ENCODE assay signal across 8 cellular contexts in the genomic region with DNA sequence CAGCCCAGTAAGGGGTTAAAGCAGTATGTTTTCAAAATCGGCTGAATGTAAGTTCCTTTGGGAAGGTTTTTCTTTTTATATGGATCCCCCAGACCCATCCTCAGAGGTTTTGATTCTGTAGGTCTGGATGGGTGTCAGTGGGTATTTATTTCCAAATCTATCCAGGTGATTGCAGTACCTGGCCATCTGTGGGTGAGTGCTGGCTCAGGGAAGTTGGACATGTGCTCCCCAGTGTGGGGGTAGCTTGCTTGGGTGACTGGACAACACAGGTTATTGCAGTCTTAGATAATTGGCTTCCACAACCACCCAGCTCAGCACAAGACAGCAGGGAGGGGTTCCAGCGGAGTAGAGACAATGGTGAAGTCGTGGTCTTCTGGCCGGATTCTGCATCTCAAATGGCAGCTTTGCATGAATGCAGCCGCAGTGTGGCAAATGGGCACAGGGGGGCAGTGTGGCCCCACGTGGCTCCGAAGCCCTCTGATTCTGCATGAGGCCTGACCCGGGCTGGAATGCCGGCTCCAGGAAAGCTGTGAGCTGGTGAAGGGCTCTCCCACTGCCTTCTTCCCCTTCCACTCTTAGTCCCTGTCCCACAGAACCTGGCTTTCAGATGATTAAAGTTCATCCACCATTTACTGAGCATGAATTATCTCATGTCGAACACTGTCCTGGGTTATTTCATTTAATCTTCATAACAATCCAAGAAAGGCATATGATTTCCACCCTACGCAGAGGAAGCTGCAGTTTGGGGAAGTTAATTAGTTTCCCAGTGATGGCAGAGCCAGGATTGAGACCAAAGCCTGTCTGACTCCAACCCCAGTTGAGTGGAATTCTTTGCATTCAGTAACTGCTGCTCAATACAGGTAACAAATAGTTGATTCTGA.
A peak's percentile ranks its signal among the peaks of the same experiment; 100 is the strongest.
DNase-seq lines count a peak whose midpoint lies in the region; ATAC-seq and TF ChIP-seq lines count a peak whose summit lies in the region.

No MANE protein-coding gene starts in this region.

- peak; percentile 83 for DNase-seq in A673 (ENCODE audit: low spot score)
- peak; percentile 12 for DNase-seq in HS-27A (ENCODE audit: low read depth)
- DNase-seq in OCI-M2 (lab: John Stamatoyannopoulos, UW; ENCODE audit: unreplicated experiment): peak; percentile 30
- DNase-seq in activated T-cell treated with anti-CD3 and anti-CD28 coated beads, Interleukin-2, amount 50 U/mL, for 4 hours: peak; percentile 68
- DNase-seq in fibroblast of mammary gland (ENCODE audit: low read depth): peak; percentile 70
- DNase-seq in neural crest cell (ENCODE audit: low read depth, low spot score): peak; percentile 86
- DNase-seq in stimulated activated naive CD4-positive, alpha-beta T cell treated with Interleukin-2 at 50 U/mL for 16 hours (lab: John Stamatoyannopoulos, UW): peak; percentile 49

- no peaks in the 10 kb centered on the region for H3K36me3 Mint-ChIP-seq in activated T-cell treated with anti-CD3 and anti-CD28 coated beads, Interleukin-2, amount 50 U/mL, for 4 hours (ENCODE audit: insufficient read depth)
- H3K36me3 Mint-ChIP-seq in neural crest cell (ENCODE audit: low read depth): no peaks in the 10 kb centered on the region

- CTCF ChIA-PET in A673 (lab: Charles Lee): interaction anchor here (0.5 to 2.8 kb wide), 9 partner anchors 54 to 1698 kb away, joined by 3 to 72 read pairs (median 4); no protein-coding TSS in a partner anchor

- no TSS peak for BruUV-seq in A673 (replicated peaks; lab: Mats Ljungman, UMichigan)

- POLR2A ChIA-PET in A673 (lab: Charles Lee; ENCODE audit: low non-redundant PET): no interaction called here

- H3K27me3 ChIP-seq in A673 (replicated peaks; ENCODE audit: insufficient read depth, low read depth, low read length, poor library complexity): no peaks in the 10 kb centered on the region

- H3K4me3 Mint-ChIP-seq in activated T-cell treated with anti-CD3 and anti-CD28 coated beads, Interleukin-2, amount 50 U/mL, for 4 hours: no peak overlapping the region
- no peak overlapping the region for H3K4me3 Mint-ChIP-seq in neural crest cell

- peaks cover 11% of the 10 kb centered on the region for H3K27me3 Mint-ChIP-seq in activated T-cell treated with anti-CD3 and anti-CD28 coated beads, Interleukin-2, amount 50 U/mL, for 4 hours (ENCODE audit: low read depth)
- H3K27me3 Mint-ChIP-seq in neural crest cell (ENCODE audit: low read depth): peaks cover 13% of the 10 kb centered on the region

- H3K4me1 Mint-ChIP-seq in activated T-cell treated with anti-CD3 and anti-CD28 coated beads, Interleukin-2, amount 50 U/mL, for 4 hours (ENCODE audit: low read depth): peaks cover 5% of the 10 kb centered on the region
- H3K4me1 Mint-ChIP-seq in neural crest cell: peaks cover 9% of the 10 kb centered on the region

- H3K36me3 ChIP-seq in A673 (ENCODE audit: insufficient read depth, low read length, poor library complexity, severe bottlenecking): no peaks in the 10 kb centered on the region

- no peak overlapping the region for H3K27ac Mint-ChIP-seq in neural crest cell (ENCODE audit: unreplicated experiment)

- peak; percentile 98 for TF ChIP-seq CTCF in A673 (conservative IDR thresholded peaks at IDR 0.05; ENCODE audit: low read depth, low read length)
- peak; percentile 94 for TF ChIP-seq CTCF in fibroblast of mammary gland (conservative IDR thresholded peaks at IDR 0.05; ENCODE audit: control insufficient read depth, insufficient read depth, low read depth, low read length)
- TF ChIP-seq CTCF in neural crest cell (conservative IDR thresholded peaks at IDR 0.05): peak; percentile 95

- H3K4me1 ChIP-seq in A673 (ENCODE audit: insufficient read depth, low read length, poor library complexity, severe bottlenecking): no peaks in the 10 kb centered on the region

- peak; percentile 55 for ATAC-seq in GM18511 (IDR thresholded peaks at IDR 0.05; ENCODE audit: unreplicated experiment)
- peak; percentile 86 to 92 for ATAC-seq in activated T-cell treated with anti-CD3 and anti-CD28 coated beads, Interleukin-2, amount 50 U/mL, for 4 hours

- intact Hi-C loops in A673 (cut with micrococcal nuclease; ENCODE audit: unreplicated experiment): loop anchor here (1.0 to 5.0 kb wide), 4 partner anchors 191 to 561 kb away; no protein-coding TSS in a partner anchor

- H3K4me3 ChIP-seq in A673 (ENCODE audit: low read depth, low read length, poor library complexity, severe bottlenecking) (no peak overlapping the region), fibroblast of mammary gland (ENCODE audit: control insufficient read depth, low read depth, low read length) (no peak overlapping the region)

- no peaks in the 10 kb centered on the region for H3K9me3 Mint-ChIP-seq in activated T-cell treated with anti-CD3 and anti-CD28 coated beads, Interleukin-2, amount 50 U/mL, for 4 hours
- no peaks in the 10 kb centered on the region for H3K9me3 Mint-ChIP-seq in neural crest cell

- H3K9me3 ChIP-seq in A673 (ENCODE audit: low read depth, low read length, poor library complexity, severe bottlenecking): no peaks in the 10 kb centered on the region

- H3K27ac ChIP-seq in A673 (ENCODE audit: low read depth, low read length, poor library complexity, severe bottlenecking): no peak overlapping the region

Comparison
In these comparisons a context has a peak if more than half of its experiments do, and no peak if none do; other contexts are left out.
1. DNase-seq: peak in every context shown above with its lines; median percentile 86 in neural crest cell; 83 in A673; 70 in fibroblast of mammary gland; 68 in activated T-cell treated with anti-CD3 and anti-CD28 coated beads, Interleukin-2, amount 50 U/mL, for 4 hours; 49 in stimulated activated naive CD4-positive, alpha-beta T cell treated with Interleukin-2 at 50 U/mL for 16 hours; 30 in OCI-M2; 12 in HS-27A.